ENCODE assay signal across 10 cellular contexts in genomic region chr7:130890176-130891020, GRCh38.
A peak's percentile ranks its signal among the peaks of the same experiment; 100 is the strongest.
DNase-seq lines count a peak whose midpoint lies in the region; ATAC-seq, FAIRE-seq and TF ChIP-seq lines count a peak whose summit lies in the region.
"Had no signal": no experiment of that assay in that cellular context is flagged by ENCODE, and none has a peak within 500 bp of the region (broad histone marks: within the 10 kb centered on the region; RNA-seq: fewer than 3 reads in every experiment).

No MANE protein-coding gene starts in this region.

- no peaks in the 10 kb centered on the region for H3K27me3 Mint-ChIP-seq in CD14-positive monocyte (ENCODE audit: low read depth in 3 of 3)

- intact Hi-C loops in adrenal gland (cut with DNase I), result loop anchor here (10.0 kb wide), 2 partner anchors 114 to 154 kb away; no protein-coding TSS in a partner anchor
- intact Hi-C loops in stomach (cut with DNase I; ENCODE audit: low total_unique reads), result loop anchor here (10.0 kb wide), 1 partner anchor 154 kb away; no protein-coding TSS in a partner anchor
- intact Hi-C loops in CD14-positive monocyte (cut with micrococcal nuclease), result no loop called here

- H3K4me1 Mint-ChIP-seq in CD14-positive monocyte, result peaks cover 3% of the 10 kb centered on the region

- peaks cover 51 to 80% of the 10 kb centered on the region in 2 donors for H3K4me1 ChIP-seq in adrenal gland (replicated peaks in 1 of 2)
- H3K4me1 ChIP-seq in stomach, result peaks cover 49 to 95% (median 74%) of the 10 kb centered on the region in 4 donors

- no peak for TF ChIP-seq POLR2A in adrenal gland (IDR thresholded peaks at IDR 0.05)
- TF ChIP-seq POLR2A in stomach (IDR thresholded peaks at IDR 0.05), result no peak

- H3K27me3 ChIP-seq in adrenal gland (no peaks in the 10 kb centered on the region), stomach (no peaks in the 10 kb centered on the region)

- peak; percentile 60 for DNase-seq in MV-4-11 (lab: John Stamatoyannopoulos, UW)
- DNase-seq in adrenal gland, result peak in 4 of 7 donors; percentile 40 to 60 (median 50)
- peak; percentile 8 for DNase-seq in hepatic stellate cell (ENCODE audit: low spot score)
- DNase-seq in stomach, result no peak
- DNase-seq in RCC 7860 (ENCODE audit: low spot score), result no peak
- no peak for DNase-seq in CD14-positive monocyte (ENCODE audit: low spot score)
- DNase-seq: NCI-H2029 treated with DMSO at 0.1 percent for 48 hours; stimulated activated CD4-positive, alpha-beta T cell treated with anti-CD3 and anti-CD28 coated beads, Interleukin-1b, Interleukin-23, amount 100 ng/mL, for 48 hours had no signal

- no peaks in the 10 kb centered on the region for H3K9me3 ChIP-seq in adrenal gland (replicated peaks in 1 of 3)
- no peaks in the 10 kb centered on the region for H3K9me3 ChIP-seq in stomach

- no peak for FAIRE-seq in RCC 7860 (lab: Jason Lieb, UNC)

- peaks cover 29 to 46% of the 10 kb centered on the region in 2 donors for H3K36me3 Mint-ChIP-seq in CD14-positive monocyte

- no peak for TF ChIP-seq EP300 in stomach (IDR thresholded peaks at IDR 0.05)

- H3K36me3 ChIP-seq in adrenal gland (replicated peaks in 1 of 2) (peaks cover 0 to 3% of the 10 kb centered on the region in 2 donors), stomach (peaks cover 8 to 60% (median 39%) of the 10 kb centered on the region in 4 donors)

- H3K4me3 ChIP-seq in adrenal gland (peak overlapping the region in 1 of 4 donors; percentile 12), stomach (no peak overlapping the region)

- WGBS in adrenal gland, 4 donors, result 56 to 68% (median 58%) methylated on average over 10 to 11 of the region's 11 CpGs
- 77 to 86% (median 83%) methylated on average over 11 of the region's 11 CpGs for WGBS in stomach, 5 donors

- H3K27ac ChIP-seq in adrenal gland (peak overlapping the region; percentile 89 to 97 (median 95)), stomach (peak overlapping the region; percentile 47 to 90 (median 89))

- no peaks in the 10 kb centered on the region for H3K9me3 Mint-ChIP-seq in CD14-positive monocyte

- peak overlapping the region in 1 of 7 donors; percentile 26 for H3K27ac Mint-ChIP-seq in CD14-positive monocyte

- no peak for TF ChIP-seq CTCF in adrenal gland (IDR thresholded peaks at IDR 0.05)
- no peak for TF ChIP-seq CTCF in stomach (IDR thresholded peaks at IDR 0.05)
- no peak for TF ChIP-seq CTCF in CD14-positive monocyte (IDR thresholded peaks at IDR 0.05)

- H3K4me3 Mint-ChIP-seq in CD14-positive monocyte, result no peak overlapping the region

- ATAC-seq in HG03159 (IDR thresholded peaks at IDR 0.05; ENCODE audit: unreplicated experiment) (no peak), HG03439 (IDR thresholded peaks at IDR 0.05; ENCODE audit: unreplicated experiment) (no peak)

Comparison
In these comparisons a context has a peak if more than half of its experiments do, and no peak if none do; other contexts are left out.
1. DNase-seq: peak in MV-4-11 (single experiment), adrenal gland (4 of 7) and hepatic stellate cell (single experiment); none in stomach (single experiment), RCC 7860 (single experiment) and CD14-positive monocyte (single experiment).
2. intact Hi-C loops: an anchor here in adrenal gland (10.0 kb wide) and stomach (10.0 kb wide); none called in CD14-positive monocyte.